In genomic region chr10:101507828-101508227, GRCh38 we compare ENCODE assay signal across 7 cellular contexts.
"Had no signal": no experiment of that assay in that cellular context is flagged by ENCODE, and none has a peak within 500 bp of the region (broad histone marks: within the 10 kb centered on the region; RNA-seq: fewer than 3 reads in every experiment).

No MANE protein-coding gene starts in this region.

- ATAC-seq: GM12878 had no signal

- FAIRE-seq: GM12878, GM12891, GM12892, GM18507, GM19239 had no signal

- DNase-seq: GDM1, GF-D8 had no signal

- H3K4me3 ChIP-seq: GM12878 had no signal
